Comparison of ENCODE assay signal across 17 cellular contexts in genomic region chr14:101604228-101604934, GRCh38. TPM values are rescaled to one million over a fixed set of nuclear protein-coding genes. Genes with fewer than 3 reads are reported as not detected.
DNase-seq lines count a peak whose midpoint lies in the region; ATAC-seq and TF ChIP-seq lines count a peak whose summit lies in the region.
"Had no signal": no experiment of that assay in that cellular context is flagged by ENCODE, and none has a peak within 500 bp of the region (broad histone marks: within the 10 kb centered on the region; RNA-seq: fewer than 3 reads in every experiment).

No MANE protein-coding gene starts in this region.

- H3K36me3 Mint-ChIP-seq in activated naive CD8-positive, alpha-beta T cell treated with anti-CD3 and anti-CD28 coated beads, Interleukin-2, amount 10 ng/mL, durations not matched to agents 7 days and 5 days = no peaks in the 10 kb centered on the region
- H3K36me3 Mint-ChIP-seq in activated naive CD8-positive, alpha-beta T cell treated with anti-CD3 and anti-CD28 coated beads for 36 hours = no peaks in the 10 kb centered on the region
- H3K36me3 Mint-ChIP-seq in stimulated activated memory B cell treated with anti-CD40 and anti-IgM and Interleukin-4, amounts not matched to agents 10 μg/mL and 1 μg/mL and 100 μg/mL, for 72 hours = no peaks in the 10 kb centered on the region
- H3K36me3 Mint-ChIP-seq in Calu3 (ENCODE audit: insufficient read depth, unreplicated experiment) = no peaks in the 10 kb centered on the region

- TF ChIP-seq CTCF in esophagus muscularis mucosa (IDR thresholded peaks at IDR 0.05) (no peak), Calu3 (IDR thresholded peaks at IDR 0.05; ENCODE audit: unreplicated experiment) (no peak)

- intact Hi-C loops in esophagus muscularis mucosa (cut with DNase I) (no loop called here), Calu3 (cut with micrococcal nuclease; ENCODE audit: unreplicated experiment) (no loop called here)

- no peaks in the 10 kb centered on the region for H3K4me1 ChIP-seq in esophagus muscularis mucosa
- H3K4me1 ChIP-seq: HAP-1 had no signal

- no TSS peak for BruUV-seq in Calu3 (replicated peaks; lab: Mats Ljungman, UMichigan)

- no peak for TF ChIP-seq POLR2A in esophagus muscularis mucosa (IDR thresholded peaks at IDR 0.05; ENCODE audit: low read depth)

- no peak overlapping the region for H3K4me3 Mint-ChIP-seq in activated naive CD8-positive, alpha-beta T cell treated with anti-CD3 and anti-CD28 coated beads, Interleukin-2, amount 10 ng/mL, durations not matched to agents 7 days and 5 days
- no peak overlapping the region for H3K4me3 Mint-ChIP-seq in activated naive CD8-positive, alpha-beta T cell treated with anti-CD3 and anti-CD28 coated beads for 36 hours
- H3K4me3 Mint-ChIP-seq in stimulated activated memory B cell treated with anti-CD40 and anti-IgM and Interleukin-4, amounts not matched to agents 10 μg/mL and 1 μg/mL and 100 μg/mL, for 72 hours = no peak overlapping the region
- H3K4me3 Mint-ChIP-seq in Calu3 (ENCODE audit: low read depth, unreplicated experiment) = no peak overlapping the region

- H3K36me3 ChIP-seq in H7 (replicated peaks; ENCODE audit: control insufficient read depth, insufficient read depth, low read length) = no peaks in the 10 kb centered on the region
- no peaks in the 10 kb centered on the region for H3K36me3 ChIP-seq in esophagus muscularis mucosa
- H3K36me3 ChIP-seq: HAP-1 had no signal

- H3K27ac ChIP-seq in esophagus muscularis mucosa (replicated peaks in 1 of 4) = no peak overlapping the region
- H3K27ac ChIP-seq: C4-2B had no signal

- peaks cover 34% of the 10 kb centered on the region for H3K27me3 Mint-ChIP-seq in activated naive CD8-positive, alpha-beta T cell treated with anti-CD3 and anti-CD28 coated beads, Interleukin-2, amount 10 ng/mL, durations not matched to agents 7 days and 5 days
- peaks cover 16% of the 10 kb centered on the region for H3K27me3 Mint-ChIP-seq in activated naive CD8-positive, alpha-beta T cell treated with anti-CD3 and anti-CD28 coated beads for 36 hours
- H3K27me3 Mint-ChIP-seq in stimulated activated memory B cell treated with anti-CD40 and anti-IgM and Interleukin-4, amounts not matched to agents 10 μg/mL and 1 μg/mL and 100 μg/mL, for 72 hours = peaks cover 58% of the 10 kb centered on the region
- H3K27me3 Mint-ChIP-seq in Calu3 (ENCODE audit: unreplicated experiment) = peaks cover 66% of the 10 kb centered on the region

- H3K27me3 ChIP-seq in H7 (ENCODE audit: control insufficient read depth, insufficient read depth, low read length) (peaks cover 1% of the 10 kb centered on the region; the same call in 1 of the 2 replicates), esophagus muscularis mucosa (peaks cover 0 to 54% (median 0%) of the 10 kb centered on the region in 4 donors)

- peaks cover 4% of the 10 kb centered on the region for H3K4me1 Mint-ChIP-seq in activated naive CD8-positive, alpha-beta T cell treated with anti-CD3 and anti-CD28 coated beads, Interleukin-2, amount 10 ng/mL, durations not matched to agents 7 days and 5 days
- H3K4me1 Mint-ChIP-seq in activated naive CD8-positive, alpha-beta T cell treated with anti-CD3 and anti-CD28 coated beads for 36 hours = no peaks in the 10 kb centered on the region
- H3K4me1 Mint-ChIP-seq in stimulated activated memory B cell treated with anti-CD40 and anti-IgM and Interleukin-4, amounts not matched to agents 10 μg/mL and 1 μg/mL and 100 μg/mL, for 72 hours = no peaks in the 10 kb centered on the region
- H3K4me1 Mint-ChIP-seq in Calu3 (ENCODE audit: low read depth, unreplicated experiment) = no peaks in the 10 kb centered on the region

- H3K4me3 ChIP-seq in H7 (ENCODE audit: insufficient read depth, low read depth, low read length) = no peak overlapping the region
- no peak overlapping the region for H3K4me3 ChIP-seq in esophagus muscularis mucosa
- H3K4me3 ChIP-seq: HAP-1 had no signal

- WGBS in esophagus muscularis mucosa = 87% methylated on average over 9 of the region's 9 CpGs

- POLR2A ChIA-PET in activated naive CD8-positive, alpha-beta T cell treated with anti-CD3 and anti-CD28 coated beads, Interleukin-2, amount 10 ng/mL, durations not matched to agents 7 days and 5 days (lab: Charles Lee) = no interaction called here

- no peaks in the 10 kb centered on the region for H3K9me3 Mint-ChIP-seq in activated naive CD8-positive, alpha-beta T cell treated with anti-CD3 and anti-CD28 coated beads, Interleukin-2, amount 10 ng/mL, durations not matched to agents 7 days and 5 days
- H3K9me3 Mint-ChIP-seq in activated naive CD8-positive, alpha-beta T cell treated with anti-CD3 and anti-CD28 coated beads for 36 hours = no peaks in the 10 kb centered on the region
- H3K9me3 Mint-ChIP-seq in stimulated activated memory B cell treated with anti-CD40 and anti-IgM and Interleukin-4, amounts not matched to agents 10 μg/mL and 1 μg/mL and 100 μg/mL, for 72 hours = no peaks in the 10 kb centered on the region
- H3K9me3 Mint-ChIP-seq in Calu3 (ENCODE audit: low read depth, unreplicated experiment) = no peaks in the 10 kb centered on the region

- no peak for ATAC-seq in activated naive CD8-positive, alpha-beta T cell treated with anti-CD3 and anti-CD28 coated beads, Interleukin-2, amount 10 ng/mL, durations not matched to agents 7 days and 5 days (ENCODE audit: low read depth)
- peak; percentile 21 for ATAC-seq in stimulated activated memory B cell treated with anti-CD40 and anti-IgM and Interleukin-4, amounts not matched to agents 10 μg/mL and 1 μg/mL and 100 μg/mL, for 72 hours
- no peak for ATAC-seq in GM21423 (IDR thresholded peaks at IDR 0.05; ENCODE audit: unreplicated experiment)

- TF ChIP-seq EP300 in esophagus muscularis mucosa (IDR thresholded peaks at IDR 0.05) = no peak

- peak; percentile 15 for DNase-seq in activated naive CD8-positive, alpha-beta T cell treated with anti-CD3 and anti-CD28 coated beads, Interleukin-2, amount 10 ng/mL, durations not matched to agents 7 days and 5 days
- no peak for DNase-seq in activated naive CD8-positive, alpha-beta T cell treated with anti-CD3 and anti-CD28 coated beads for 36 hours
- DNase-seq in H7 = peak; percentile 19
- DNase-seq in esophagus muscularis mucosa (ENCODE audit: extremely low spot score) = peak; percentile 85
- DNase-seq in HPDE6-E6E7 (ENCODE audit: extremely low spot score) = no peak
- DNase-seq in Calu3 = no peak
- DNase-seq: DMS 273 treated with DMSO at 0.1 percent for 48 hours, GF-D8, NCI-H187 treated with DMSO at 0.1 percent for 48 hours, NCI-H526 treated with DMSO at 0.1 percent for 48 hours, SHP77 treated with DMSO at 0.1 percent for 48 hours had no signal

- CTCF ChIA-PET in Calu3 (lab: Charles Lee) = interaction anchor here (0.5 kb wide), 1 partner anchor 129 kb away, joined by 3 read pairs; no protein-coding TSS in a partner anchor

- no peak overlapping the region for H3K27ac Mint-ChIP-seq in activated naive CD8-positive, alpha-beta T cell treated with anti-CD3 and anti-CD28 coated beads, Interleukin-2, amount 10 ng/mL, durations not matched to agents 7 days and 5 days
- no peak overlapping the region for H3K27ac Mint-ChIP-seq in activated naive CD8-positive, alpha-beta T cell treated with anti-CD3 and anti-CD28 coated beads for 36 hours
- H3K27ac Mint-ChIP-seq in stimulated activated memory B cell treated with anti-CD40 and anti-IgM and Interleukin-4, amounts not matched to agents 10 μg/mL and 1 μg/mL and 100 μg/mL, for 72 hours = no peak overlapping the region
- no peak overlapping the region for H3K27ac Mint-ChIP-seq in Calu3 (ENCODE audit: unreplicated experiment)

- no peaks in the 10 kb centered on the region for H3K9me3 ChIP-seq in esophagus muscularis mucosa
- H3K9me3 ChIP-seq: HAP-1 had no signal

RNA-seq across cellular contexts. Expression of gene DIO3, which starts 43.1 kb away (rescaled TPM):
- total RNA-seq in activated naive CD8-positive, alpha-beta T cell treated with anti-CD3 and anti-CD28 coated beads, Interleukin-2, amount 10 ng/mL, durations not matched to agents 7 days and 5 days = not detected
- total RNA-seq in activated naive CD8-positive, alpha-beta T cell treated with anti-CD3 and anti-CD28 coated beads for 36 hours = not detected
- 0.85 and 1.0 TPM in 2 replicates for total RNA-seq in H7 (2014; rRNA removed; shearing (Covaris generic))
- total RNA-seq in esophagus muscularis mucosa (1 to 10 TPM in 3 of 4 donors, under 1 TPM in 1; 0.99 to 1.7 (median 1.2) TPM), Calu3 (2022) (1.7 and 2.3 TPM in 2 replicates)
- total RNA-seq: A673, Daoy had no signal

Comparison
In these comparisons a context has a peak if more than half of its experiments do, and no peak if none do; other contexts are left out.
1. DNase-seq: peak in activated naive CD8-positive, alpha-beta T cell treated with anti-CD3 and anti-CD28 coated beads, Interleukin-2, amount 10 ng/mL, durations not matched to agents 7 days and 5 days (single experiment), H7 (single experiment) and esophagus muscularis mucosa (single experiment); none in activated naive CD8-positive, alpha-beta T cell treated with anti-CD3 and anti-CD28 coated beads for 36 hours (single experiment), HPDE6-E6E7 (single experiment) and Calu3 (single experiment).